In genomic region chr18:11149441-11150270, GRCh38 we compare ENCODE assay signal across 1 cellular context.
A peak's percentile ranks its signal among the peaks of the same experiment; 100 is the strongest.
TF ChIP-seq lines count a peak whose summit lies in the region.

TSS of gene PIEZO2 (minus strand) at chr18:11149569. CDS start at chr18:11148588, 981 bp downstream.

TF ChIP-seq in HepG2, 621 proteins besides CTCF, POLR2A, EP300 and RAD21 (continued from another document and continues in another):
- TF ChIP-seq RERE (CRISPR knock-in tag; IDR thresholded peaks at IDR 0.05; ENCODE audit: low read depth) (no peak), ARNT (IDR thresholded peaks at IDR 0.05) (no peak), AKNA (CRISPR knock-in tag; IDR thresholded peaks at IDR 0.05; ENCODE audit: borderline replicate concordance) (no peak), ZNF598 (CRISPR knock-in tag; IDR thresholded peaks at IDR 0.05; ENCODE audit: borderline replicate concordance) (no peak), BHLHE40 (IDR thresholded peaks at IDR 0.05; ENCODE audit: low read length) (no peak), ZNF577 (CRISPR knock-in tag; IDR thresholded peaks at IDR 0.05; ENCODE audit: borderline replicate concordance, low read depth) (no peak), HIVEP1 (CRISPR knock-in tag; IDR thresholded peaks at IDR 0.05) (no peak), KDM2A (CRISPR knock-in tag; IDR thresholded peaks at IDR 0.05; ENCODE audit: borderline replicate concordance, low read depth) (0 out of 2 replicates have a peak, but pooled peaks have one; percentile 35), NFE2 (CRISPR knock-in tag; IDR thresholded peaks at IDR 0.05) (no peak), ZBTB4 (CRISPR knock-in tag; IDR thresholded peaks at IDR 0.05; ENCODE audit: borderline replicate concordance) (no peak), HOXA3 (CRISPR knock-in tag; IDR thresholded peaks at IDR 0.05) (peak; percentile 62; the same call in 1 of the 2 replicates), ZNF543 (CRISPR knock-in tag; IDR thresholded peaks at IDR 0.05) (0 out of 2 replicates have a peak, but pooled peaks have one; percentile 27), ZNF761 (CRISPR knock-in tag; conservative IDR thresholded peaks at IDR 0.05) (0 out of 2 replicates have a peak, but pooled peaks have one; percentile 56), NR2F2 (IDR thresholded peaks at IDR 0.05; ENCODE audit: borderline replicate concordance, low read depth) (no peak), ZNF639 (CRISPR knock-in tag; conservative IDR thresholded peaks at IDR 0.05) (no peak), SMYD3 (CRISPR knock-in tag; IDR thresholded peaks at IDR 0.05) (no peak), RFX5 (IDR thresholded peaks at IDR 0.05; ENCODE audit: low read depth, low read length) (no peak), FOXA3 (CRISPR knock-in tag; IDR thresholded peaks at IDR 0.05) (no peak), ZKSCAN5 (CRISPR knock-in tag; IDR thresholded peaks at IDR 0.05) (no peak), ZNF317 (CRISPR knock-in tag; IDR thresholded peaks at IDR 0.05) (no peak), ZFP36 (IDR thresholded peaks at IDR 0.05; ENCODE audit: borderline replicate concordance, low read depth, low read length, partially characterized antibody) (no peak), MIER3 (CRISPR knock-in tag; IDR thresholded peaks at IDR 0.05; ENCODE audit: borderline replicate concordance) (no peak), EHMT2 (IDR thresholded peaks at IDR 0.05; ENCODE audit: borderline replicate concordance, low read depth, low read length) (no peak), MAZ (IDR thresholded peaks at IDR 0.05; ENCODE audit: borderline replicate concordance, low read depth, low read length) (no peak), MAZ (CRISPR knock-in tag; IDR thresholded peaks at IDR 0.05; ENCODE audit: low read depth) (0 out of 2 replicates have a peak, but pooled peaks have one; percentile 27), CAMTA2 (CRISPR knock-in tag; IDR thresholded peaks at IDR 0.05; ENCODE audit: borderline replicate concordance) (no peak), ERF (CRISPR knock-in tag; IDR thresholded peaks at IDR 0.05) (peak; percentile 81), FOXJ3 (CRISPR knock-in tag; IDR thresholded peaks at IDR 0.05; ENCODE audit: borderline replicate concordance) (no peak), ZMYM3 (CRISPR knock-in tag; IDR thresholded peaks at IDR 0.05) (no peak), ZNF430 (CRISPR knock-in tag; IDR thresholded peaks at IDR 0.05) (no peak), ZMYM2 (CRISPR knock-in tag; IDR thresholded peaks at IDR 0.05) (no peak), HNRNPK (IDR thresholded peaks at IDR 0.05; ENCODE audit: low read depth, low read length, poor library complexity, severe bottlenecking) (no peak), ZSCAN20 (CRISPR knock-in tag; IDR thresholded peaks at IDR 0.05; ENCODE audit: borderline replicate concordance) (peak; percentile 97), MTERF4 (CRISPR knock-in tag; IDR thresholded peaks at IDR 0.05) (no peak), TOPORS (CRISPR knock-in tag; IDR thresholded peaks at IDR 0.05) (no peak), SRF (IDR thresholded peaks at IDR 0.05; ENCODE audit: low read depth, low read length) (no peak), SRSF1 (optimal IDR thresholded peaks at IDR 0.05; ENCODE audit: low read depth, low read length) (no peak), HDAC6 (IDR thresholded peaks at IDR 0.05; ENCODE audit: low read depth, low read length) (no peak), RAD51 (IDR thresholded peaks at IDR 0.05; ENCODE audit: borderline replicate concordance) (no peak), ZSCAN31 (CRISPR knock-in tag; IDR thresholded peaks at IDR 0.05; ENCODE audit: low read depth) (no peak), CSRNP2 (CRISPR knock-in tag; conservative IDR thresholded peaks at IDR 0.05; ENCODE audit: low read depth) (no peak), ZNF513 (CRISPR knock-in tag; conservative IDR thresholded peaks at IDR 0.05) (no peak), TMF1 (CRISPR knock-in tag; IDR thresholded peaks at IDR 0.05; ENCODE audit: low read depth) (no peak), ZFP36L2 (CRISPR knock-in tag; IDR thresholded peaks at IDR 0.05) (no peak), ZNF737 (CRISPR knock-in tag; IDR thresholded peaks at IDR 0.05; ENCODE audit: borderline replicate concordance) (no peak), CCDC6 (CRISPR knock-in tag; IDR thresholded peaks at IDR 0.05) (0 out of 2 replicates have a peak, but pooled peaks have one; percentile 32), TCF12 (IDR thresholded peaks at IDR 0.05) (no peak), TCF12 (CRISPR knock-in tag; IDR thresholded peaks at IDR 0.05) (no peak), MAFF (IDR thresholded peaks at IDR 0.05; ENCODE audit: low read depth, low read length) (no peak), ZNF792 (CRISPR knock-in tag; IDR thresholded peaks at IDR 0.05) (no peak), ZNF558 (CRISPR knock-in tag; IDR thresholded peaks at IDR 0.05; ENCODE audit: borderline replicate concordance) (no peak), CBX1 (IDR thresholded peaks at IDR 0.05; ENCODE audit: low read depth) (no peak), NFE2L2 (IDR thresholded peaks at IDR 0.05; ENCODE audit: low read length) (no peak)
